15 cellular contexts compared by ENCODE assay signal in the genomic region with DNA sequence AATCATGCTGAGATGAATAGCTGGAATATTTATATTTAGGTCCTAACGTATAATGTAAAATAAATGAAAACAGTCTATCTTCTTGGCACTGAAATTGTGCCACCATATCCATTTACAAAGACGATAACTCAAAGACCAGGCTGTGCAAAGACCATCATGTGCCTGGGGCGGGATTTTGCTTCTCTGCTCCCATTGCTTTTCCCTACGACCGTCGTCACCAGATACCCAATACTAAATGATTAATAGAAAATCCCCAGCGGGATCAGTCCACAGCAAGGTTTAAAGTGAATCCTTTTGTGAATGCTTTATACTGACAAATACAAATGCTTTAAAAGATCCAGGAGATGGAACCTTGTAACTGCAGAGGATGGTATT.
DNase-seq lines count a peak whose midpoint lies in the region; TF ChIP-seq lines count a peak whose summit lies in the region.
"Had no signal": no experiment of that assay in that cellular context is flagged by ENCODE, and none has a peak within 500 bp of the region (broad histone marks: within the 10 kb centered on the region; RNA-seq: fewer than 3 reads in every experiment).

No MANE protein-coding gene starts in this region.

- H3K36me3 ChIP-seq in Loucy (ENCODE audit: insufficient read depth, low read length) (no peaks in the 10 kb centered on the region), neuronal stem cell (replicated peaks in 1 of 2; ENCODE audit: control insufficient read depth in 2 of 2, insufficient read depth in 2 of 2, low read length in 2 of 2) (no peaks in the 10 kb centered on the region), ascending aorta (no peaks in the 10 kb centered on the region)

- TF ChIP-seq CTCF in Loucy (conservative IDR thresholded peaks at IDR 0.05; ENCODE audit: low read length) (no peak), brain (conservative IDR thresholded peaks at IDR 0.05) (no peak), ascending aorta (IDR thresholded peaks at IDR 0.05) (no peak)

- WGBS in neuronal stem cell (ENCODE audit: extremely low coverage in 2 of 2, insufficient read length in 2 of 2, insufficient replicate concordance in 1 of 2), 2 donors: no CpG with 5 or more reads among the region's 7 CpGs

- H4K91ac ChIP-seq in neuronal stem cell (ENCODE audit: low read depth, low read length, poor library complexity): no peak overlapping the region

- no peak overlapping the region for H3K18ac ChIP-seq in neuronal stem cell (ENCODE audit: low read length)

- DNase-seq in NCI-H2196 treated with DMSO at 0.1 percent for 48 hours (lab: John Stamatoyannopoulos, UW; ENCODE audit: unreplicated experiment) (peak; percentile 99), neuronal stem cell (ENCODE audit: low spot score) (no peak), SW480 (ENCODE audit: low spot score) (no peak), ascending aorta (ENCODE audit: low spot score in 2 of 2) (no peak), NK-92 (lab: John Stamatoyannopoulos, UW; ENCODE audit: unreplicated experiment) (no peak)
- DNase-seq: activated CD8-positive, alpha-beta memory T cell treated with anti-CD3 and anti-CD28 coated beads, Interleukin-2, amount 50 U/mL, for 48 hours; CD4-positive, alpha-beta T cell; head of caudate nucleus; left cardiac atrium; naive B cell; NCI-H1048; stimulated activated naive CD4-positive, alpha-beta T cell; T-cell had no signal

- H3K4me3 Mint-ChIP-seq in brain: peak overlapping the region in 2 of 5 experiments; percentile 10 to 25
- H3K4me3 Mint-ChIP-seq: CD4-positive, alpha-beta T cell; naive B cell; T-cell had no signal

- H2AK5ac ChIP-seq in neuronal stem cell (ENCODE audit: low read depth, low read length): no peak overlapping the region

- H3K4me2 ChIP-seq in Loucy (ENCODE audit: low read depth, low read length, poor library complexity, severe bottlenecking): peak overlapping the region; percentile 35
- no peak overlapping the region for H3K4me2 ChIP-seq in neuronal stem cell (ENCODE audit: insufficient read depth, low read length, poor library complexity, severe bottlenecking)

- intact Hi-C loops in ascending aorta (cut with DNase I): no loop called here

- H2BK5ac ChIP-seq in neuronal stem cell (ENCODE audit: low read length): no peak overlapping the region

- no peak overlapping the region for H3K14ac ChIP-seq in neuronal stem cell (ENCODE audit: low read length)

- peaks cover 64% of the 10 kb centered on the region for H3K4me1 ChIP-seq in Loucy (ENCODE audit: insufficient read depth, low read length, poor library complexity, severe bottlenecking)
- peaks cover 17 to 23% of the 10 kb centered on the region in 2 donors for H3K4me1 ChIP-seq in neuronal stem cell (ENCODE audit: control insufficient read depth in 2 of 2, insufficient read depth in 1 of 2, low read depth in 1 of 2, low read length in 2 of 2)
- peaks cover 6 to 11% of the 10 kb centered on the region in 2 donors for H3K4me1 ChIP-seq in ascending aorta

- peak overlapping the region; percentile 19 for H3K4me3 ChIP-seq in Loucy (ENCODE audit: low read length, poor library complexity, severe bottlenecking)
- H3K4me3 ChIP-seq in neuronal stem cell (ENCODE audit: low read length in 2 of 2): no peak overlapping the region
- H3K4me3 ChIP-seq in ascending aorta: no peak overlapping the region

- H3K9me3 ChIP-seq in Loucy (ENCODE audit: insufficient read depth, low read depth, low read length) (peaks cover 8% of the 10 kb centered on the region), neuronal stem cell (replicated peaks in 1 of 2; ENCODE audit: control insufficient read depth in 2 of 2, insufficient read depth in 1 of 2, low read depth in 1 of 2, low read length in 2 of 2) (peaks cover 7 to 17% of the 10 kb centered on the region in 2 donors), ascending aorta (no peaks in the 10 kb centered on the region)

- H3F3A ChIP-seq in Loucy (ENCODE audit: low read depth): no peaks in the 10 kb centered on the region

- H3K4ac ChIP-seq in neuronal stem cell (ENCODE audit: low read length): no peak overlapping the region

- no peaks in the 10 kb centered on the region for H3K27me3 Mint-ChIP-seq in brain

- H4K20me1 ChIP-seq in Loucy (ENCODE audit: insufficient read depth, low read length, poor library complexity, severe bottlenecking): no peaks in the 10 kb centered on the region

- H3K9me2 ChIP-seq in Loucy (replicated peaks; ENCODE audit: low read depth, low read length): no peaks in the 10 kb centered on the region

- H4K8ac ChIP-seq in neuronal stem cell (ENCODE audit: low read depth, low read length): no peak overlapping the region

- peak overlapping the region in 4 of 5 experiments; percentile 77 to 97 (median 92) for H3K27ac Mint-ChIP-seq in brain
- H3K27ac Mint-ChIP-seq: CD4-positive, alpha-beta T cell; T-cell had no signal

- H3K27me3 ChIP-seq in Loucy (ENCODE audit: insufficient read depth, low read length, poor library complexity, severe bottlenecking) (no peaks in the 10 kb centered on the region), neuronal stem cell (ENCODE audit: control insufficient read depth in 3 of 3, insufficient read depth in 3 of 3, low read depth in 1 of 3, low read length in 3 of 3) (no peaks in the 10 kb centered on the region), ascending aorta (no peaks in the 10 kb centered on the region)

- no peak overlapping the region for H3K23ac ChIP-seq in neuronal stem cell (ENCODE audit: low read depth, low read length, poor library complexity)

- H3K79me2 ChIP-seq in Loucy (ENCODE audit: insufficient read depth, low read length): no peaks in the 10 kb centered on the region

- no peak overlapping the region for H3K27ac ChIP-seq in neuronal stem cell (replicated peaks; ENCODE audit: low read length)
- H3K27ac ChIP-seq in ascending aorta: no peak overlapping the region

- H2AFZ ChIP-seq in Loucy (ENCODE audit: low read length) (peak overlapping the region; percentile 26; the same call in 1 of the 2 replicates), neuronal stem cell (ENCODE audit: low read length) (peak overlapping the region; percentile 85)

- H2BK15ac ChIP-seq in neuronal stem cell (ENCODE audit: low read length): no peak overlapping the region

- no peak overlapping the region for H2BK12ac ChIP-seq in neuronal stem cell (ENCODE audit: low read length)

- peaks cover 45% of the 10 kb centered on the region for H3K4me1 Mint-ChIP-seq in brain
- H3K4me1 Mint-ChIP-seq: T-cell had no signal

- H3K9me3 Mint-ChIP-seq in brain: peaks cover 20 to 28% (median 25%) of the 10 kb centered on the region in 5 experiments

- peaks cover 2% of the 10 kb centered on the region for H3K79me1 ChIP-seq in neuronal stem cell (ENCODE audit: low read depth, low read length)

- H3K9ac ChIP-seq in Loucy (ENCODE audit: low read depth, low read length, poor library complexity, severe bottlenecking) (peak overlapping the region; percentile 79), neuronal stem cell (ENCODE audit: low read depth, low read length, poor library complexity) (no peak overlapping the region)

- no peak overlapping the region for H2BK120ac ChIP-seq in neuronal stem cell (ENCODE audit: low read depth, low read length)

- H3K36me3 Mint-ChIP-seq in brain: peaks cover 16% of the 10 kb centered on the region
- H3K36me3 Mint-ChIP-seq: T-cell had no signal
